In the genomic region with DNA sequence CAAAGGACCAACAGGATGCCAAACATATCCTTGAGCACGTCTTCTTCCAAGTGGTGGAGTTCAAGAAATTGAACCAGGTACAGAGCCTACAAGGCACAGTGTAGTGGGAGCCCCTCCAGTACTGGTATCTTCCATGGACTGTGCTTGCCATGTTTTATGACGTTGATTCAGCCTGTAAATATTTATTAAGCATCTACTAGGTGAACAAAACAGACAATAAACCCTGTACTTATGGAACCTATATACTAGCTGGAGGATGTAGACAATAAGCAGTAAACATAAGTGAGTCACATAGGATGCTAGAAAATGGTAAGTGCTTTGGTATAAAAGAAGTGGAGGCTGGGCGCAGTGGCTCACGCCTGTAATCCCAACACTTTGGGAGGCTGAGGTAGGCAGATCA, we compare ENCODE assay signal across 7 cellular contexts.
"Had no signal": no experiment of that assay in that cellular context is flagged by ENCODE, and none has a peak within 500 bp of the region (broad histone marks: within the 10 kb centered on the region; RNA-seq: fewer than 3 reads in every experiment).

No MANE protein-coding gene starts in this region.

- H3K4me3 ChIP-seq: GM23338, K562 had no signal

- H3K4me2 ChIP-seq: GM23338 had no signal

- ATAC-seq: GM23338, K562 had no signal

- DNase-seq: H9, HCEC 1CT, IMR-90 had no signal

- H2AFZ ChIP-seq: GM23338 had no signal

- FAIRE-seq: H1, H54, K562 had no signal
